ENCODE assay signal across 12 cellular contexts in genomic region chr3:12046406-12046805, GRCh38.
DNase-seq lines count a peak whose midpoint lies in the region; ATAC-seq lines count a peak whose summit lies in the region.
"Had no signal": no experiment of that assay in that cellular context is flagged by ENCODE, and none has a peak within 500 bp of the region (broad histone marks: within the 10 kb centered on the region; RNA-seq: fewer than 3 reads in every experiment).

No MANE protein-coding gene starts in this region.

- no peak for ATAC-seq in HG02870 (IDR thresholded peaks at IDR 0.05; ENCODE audit: unreplicated experiment)
- ATAC-seq in GM21526 (IDR thresholded peaks at IDR 0.05; ENCODE audit: low FRiP score, unreplicated experiment) = no peak
- ATAC-seq: stimulated activated effector memory CD8-positive, alpha-beta T cell treated with anti-CD3 and anti-CD28 coated beads, Interleukin-12 subunit alpha, Interleukin-12 subunit beta, amount 100 ng/mL, for 72 hours had no signal

- DNase-seq in NCI-H2081 (lab: John Stamatoyannopoulos, UW) (peak; percentile 9 to 26), NCI-H2081 treated with DMSO at 0.1 percent for 48 hours (lab: John Stamatoyannopoulos, UW) (no peak), NCI-H2171 treated with DMSO at 0.1 percent for 48 hours (lab: John Stamatoyannopoulos, UW) (peak; percentile 45), cerebellar cortex (ENCODE audit: low spot score) (peak; percentile 79), pons (ENCODE audit: low spot score) (peak; percentile 72)
- no peak for DNase-seq in stimulated activated naive CD4-positive, alpha-beta T cell (lab: John Stamatoyannopoulos, UW)
- DNase-seq: activated CD8-positive, alpha-beta memory T cell treated with anti-CD3 and anti-CD28 coated beads, Interleukin-2, amount 50 U/mL, for 48 hours; AML-193; NCI-H1930 had no signal

Comparison
In these comparisons a context has a peak if more than half of its experiments do, and no peak if none do; other contexts are left out.
1. DNase-seq: peak in NCI-H2081 (2 of 2), NCI-H2171 treated with DMSO at 0.1 percent for 48 hours (single experiment), cerebellar cortex (single experiment) and pons (single experiment); none in NCI-H2081 treated with DMSO at 0.1 percent for 48 hours (single experiment) and stimulated activated naive CD4-positive, alpha-beta T cell (0 of 6).